21 cellular contexts compared by ENCODE assay signal in genomic region chr5:129830288-129830687, GRCh38.
"Had no signal": no experiment of that assay in that cellular context is flagged by ENCODE, and none has a peak within 500 bp of the region (broad histone marks: within the 10 kb centered on the region; RNA-seq: fewer than 3 reads in every experiment).

No MANE protein-coding gene starts in this region.

- H3K36me3 ChIP-seq: colonic mucosa, esophagus muscularis mucosa, gastrocnemius medialis, heart right ventricle, left lung, lower lobe of right lung had no signal

- ATAC-seq: gastrocnemius medialis; heart right ventricle; left cardiac atrium; left lung; left ventricle myocardium superior; lower lobe of right lung; mucosa of descending colon; naive thymus-derived CD8-positive, alpha-beta T cell had no signal

- H3K27me3 ChIP-seq: colonic mucosa, esophagus muscularis mucosa, gastrocnemius medialis, heart right ventricle, left lung had no signal

- DNase-seq: colonic mucosa; cortex of kidney; effector CD4-positive, alpha-beta T cell; effector memory CD4-positive, alpha-beta T cell; erythroblast; foreskin melanocyte; gastrocnemius medialis; glutamatergic neuron; head of caudate nucleus; heart right ventricle; hippocampal formation; left cardiac atrium; left lung; left ventricle myocardium superior; lower lobe of right lung; mesenchymal stem cell; mucosa of descending colon; naive B cell; naive thymus-derived CD8-positive, alpha-beta T cell had no signal

- H3K4me1 ChIP-seq: colonic mucosa, esophagus muscularis mucosa, gastrocnemius medialis, heart right ventricle, left lung, lower lobe of right lung had no signal

- H3K9me3 ChIP-seq: colonic mucosa, esophagus muscularis mucosa, gastrocnemius medialis, left lung, lower lobe of right lung, mucosa of descending colon had no signal

- H3K27ac ChIP-seq: colonic mucosa, epithelial cell of prostate, esophagus muscularis mucosa, gastrocnemius medialis, heart right ventricle, left lung, lower lobe of right lung had no signal

- H3K4me3 ChIP-seq: colonic mucosa, esophagus muscularis mucosa, gastrocnemius medialis, heart right ventricle, left lung, lower lobe of right lung, mucosa of descending colon had no signal
